28 cellular contexts compared by ENCODE assay signal in the genomic region with DNA sequence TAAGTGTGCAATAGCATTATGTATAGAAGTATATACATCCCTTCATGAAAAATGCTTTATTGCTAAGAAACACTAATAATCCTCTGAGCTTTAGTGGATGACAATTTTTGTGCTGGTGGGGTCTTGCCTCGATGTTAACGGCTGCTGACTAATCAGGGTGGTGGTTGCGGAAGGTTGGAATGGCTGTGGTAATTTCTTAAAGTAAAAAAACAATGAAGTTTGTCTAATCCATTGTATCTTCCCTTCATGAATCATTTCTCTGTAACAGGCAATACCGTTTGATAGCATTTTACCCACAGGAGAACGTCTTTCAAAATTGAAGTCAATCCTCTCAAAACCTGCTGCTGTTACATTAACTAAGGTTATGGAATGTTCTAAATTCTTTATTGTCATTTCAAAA.
"Had no signal": no experiment of that assay in that cellular context is flagged by ENCODE, and none has a peak within 500 bp of the region (broad histone marks: within the 10 kb centered on the region; RNA-seq: fewer than 3 reads in every experiment).

No MANE protein-coding gene starts in this region.

- DNase-seq: activated CD4-positive, alpha-beta memory T cell treated with anti-CD3 and anti-CD28 coated beads, Interleukin-2, amount 10 ng/mL, durations not matched to agents 7 days and 5 days; activated CD4-positive, alpha-beta T cell treated with anti-CD3 and anti-CD28 coated beads for 1 hour; activated CD4-positive, alpha-beta T cell treated with anti-CD3 and anti-CD28 coated beads for 4 hours; activated CD4-positive, alpha-beta T cell treated with anti-CD3 and anti-CD28 coated beads, Interleukin-2, amount 10 ng/mL, durations not matched to agents 7 days and 5 days; activated CD4-positive, alpha-beta T cell treated with anti-CD3 and anti-CD28 coated beads, Interleukin-2, amount 50 U/mL, for 4 hours; activated CD8-positive, alpha-beta memory T cell treated with anti-CD3 and anti-CD28 coated beads, Interleukin-2, amount 50 U/mL, for 48 hours; activated gamma-delta T cell; activated naive CD4-positive, alpha-beta T cell; activated naive CD4-positive, alpha-beta T cell treated with anti-CD3 and anti-CD28 coated beads, Interleukin-2, amount 10 ng/mL, durations not matched to agents 7 days and 5 days; activated naive CD8-positive, alpha-beta T cell treated with anti-CD3 and anti-CD28 coated beads, Interleukin-2, amount 10 ng/mL, durations not matched to agents 7 days and 5 days; activated T-cell treated with anti-CD3 and anti-CD28 coated beads for 4 hours; activated T-cell treated with anti-CD3 and anti-CD28 coated beads, Interleukin-2, amount 50 U/mL, for 24 hours; activated T-cell treated with anti-CD3 and anti-CD28 coated beads, Interleukin-2, amount 50 U/mL, for 72 hours; caudate nucleus; cortex of kidney; dermis blood vessel endothelial cell; effector CD4-positive, alpha-beta T cell; effector memory CD8-positive, alpha-beta T cell; erythroblast; foreskin melanocyte; heart right ventricle; T-helper 2 cell had no signal

- ATAC-seq: activated naive CD4-positive, alpha-beta T cell treated with anti-CD3 and anti-CD28 coated beads, Interleukin-2, amount 50 U/mL, for 72 hours; activated T-cell treated with anti-CD3 and anti-CD28 coated beads, Interleukin-2, amount 50 U/mL, for 72 hours; effector memory CD8-positive, alpha-beta T cell; gastroesophageal sphincter; heart right ventricle; WTC11 had no signal

- H3K4me3 ChIP-seq: ascending aorta, esophagus muscularis mucosa, gastroesophageal sphincter, heart right ventricle had no signal

- H3K27ac ChIP-seq: ascending aorta, esophagus muscularis mucosa, gastroesophageal sphincter, heart right ventricle, VCaP had no signal

- H3K27me3 ChIP-seq: ascending aorta, esophagus muscularis mucosa, gastroesophageal sphincter, heart right ventricle had no signal

- H3K4me1 ChIP-seq: esophagus muscularis mucosa, gastroesophageal sphincter had no signal

- H3K36me3 ChIP-seq: ascending aorta, esophagus muscularis mucosa, gastroesophageal sphincter, heart right ventricle had no signal

- H3K9me3 ChIP-seq: ascending aorta, esophagus muscularis mucosa had no signal
